Comparison of ENCODE assay signal across 9 cellular contexts in the genomic region with DNA sequence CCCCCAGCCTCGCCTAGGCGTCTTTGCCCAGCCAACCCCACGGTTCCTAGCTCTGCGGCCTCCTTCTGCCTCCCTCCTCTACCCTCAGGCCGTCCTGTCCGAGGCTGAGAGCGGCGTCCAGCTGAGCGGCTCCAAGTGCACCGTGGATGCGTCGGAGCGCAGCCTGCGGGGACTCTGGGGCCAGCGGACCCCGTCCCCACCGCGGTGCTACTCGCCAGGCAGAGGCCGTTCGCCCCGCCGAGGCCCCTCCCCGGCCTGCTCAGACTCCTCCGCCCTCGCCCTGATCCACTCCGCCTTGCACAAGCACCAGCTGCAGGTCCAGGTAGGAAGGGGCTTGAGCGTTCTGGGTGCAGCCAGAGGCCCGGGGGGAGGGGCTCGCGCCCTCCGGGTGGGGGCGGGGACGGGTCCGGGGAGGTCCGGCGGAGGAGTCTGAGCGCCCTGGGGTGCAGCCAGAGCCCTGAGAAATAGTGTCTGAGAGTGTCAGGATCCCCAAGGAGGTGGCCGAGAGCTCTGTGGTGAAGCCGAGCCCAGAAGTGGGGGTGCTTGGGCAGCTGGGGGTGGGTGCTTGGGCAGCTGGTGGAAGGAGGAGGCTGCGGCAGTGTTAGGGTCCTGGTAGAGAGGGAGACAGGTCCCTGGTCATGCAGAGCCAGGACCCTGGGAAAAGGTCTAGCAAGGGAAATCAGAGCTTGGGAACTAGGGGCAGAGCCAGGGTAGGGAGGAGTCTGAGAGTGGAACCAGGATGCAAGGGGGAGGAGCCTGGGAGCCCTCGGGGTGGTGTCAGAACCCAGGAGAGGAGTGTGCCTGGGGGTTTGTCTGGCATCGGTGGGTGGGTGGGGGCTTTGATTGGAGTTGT. TPM values are rescaled to one million over a fixed set of nuclear protein-coding genes. Genes with fewer than 3 reads are reported as not detected.
DNase-seq lines count a peak whose midpoint lies in the region; ATAC-seq, FAIRE-seq and TF ChIP-seq lines count a peak whose summit lies in the region.
"Had no signal": no experiment of that assay in that cellular context is flagged by ENCODE, and none has a peak within 500 bp of the region (broad histone marks: within the 10 kb centered on the region; RNA-seq: fewer than 3 reads in every experiment).

No MANE protein-coding gene starts in this region.

- H3K4me1 Mint-ChIP-seq in stimulated activated naive B cell treated with anti-CD40 and anti-IgM and Interleukin-4, amounts not matched to agents 10 μg/mL and 1 μg/mL and 100 μg/mL, for 72 hours, result peaks cover 12 to 34% of the 10 kb centered on the region in 2 donors

- H2AFZ ChIP-seq in SK-N-SH (ENCODE audit: low read depth), result no peak overlapping the region

- H3K27me3 ChIP-seq in SK-N-SH (ENCODE audit: insufficient read depth), result no peaks in the 10 kb centered on the region
- no peaks in the 10 kb centered on the region for H3K27me3 ChIP-seq in brain microvascular endothelial cell (replicated peaks)

- H3K9me3 Mint-ChIP-seq in stimulated activated naive B cell treated with anti-CD40 and anti-IgM and Interleukin-4, amounts not matched to agents 10 μg/mL and 1 μg/mL and 100 μg/mL, for 72 hours, result no peaks in the 10 kb centered on the region
- H3K9me3 Mint-ChIP-seq: CD4-positive, CD25-positive, alpha-beta regulatory T cell had no signal

- FAIRE-seq in urothelium cell line (lab: Jason Lieb, UNC), result no peak

- peak; percentile 56 for DNase-seq in SK-N-SH
- no peak for DNase-seq in brain microvascular endothelial cell
- peak; percentile 78 for DNase-seq in islet precursor cell
- no peak for DNase-seq in stimulated activated naive B cell treated with anti-CD40 and anti-IgM and Interleukin-4, amounts not matched to agents 10 μg/mL and 1 μg/mL and 100 μg/mL, for 72 hours
- DNase-seq in HPDE6-E6E7 (ENCODE audit: extremely low spot score), result no peak
- no peak for DNase-seq in NCI-H748 (lab: John Stamatoyannopoulos, UW; ENCODE audit: unreplicated experiment)
- DNase-seq in urothelium cell line (ENCODE audit: low spot score), result no peak
- DNase-seq: CD4-positive, CD25-positive, alpha-beta regulatory T cell had no signal

- in situ Hi-C loops in brain microvascular endothelial cell (cut with HindIII; ENCODE audit: low pct_ligation_motif_present, low sequenced_read_pairs), result no loop called here

- no peak overlapping the region for H3K9ac ChIP-seq in SK-N-SH

- H3K4me1 ChIP-seq in SK-N-SH (ENCODE audit: control insufficient read depth in 1 of 2, insufficient read depth in 2 of 2, low read depth in 1 of 2, low read length in 1 of 2), result peaks cover 0 to 6% of the 10 kb centered on the region in 2 experiments; a peak in 2 of 4 replicates

- ATAC-seq in SK-N-SH treated with all-trans-retinoic acid at 6 μM for 48 hours, result no peak
- ATAC-seq in stimulated activated naive B cell treated with anti-CD40 and anti-IgM and Interleukin-4, amounts not matched to agents 10 μg/mL and 1 μg/mL and 100 μg/mL, for 72 hours (replicated peaks), result no peak

- H3K36me3 ChIP-seq in SK-N-SH (replicated peaks in 1 of 2; ENCODE audit: control insufficient read depth in 1 of 2, insufficient read depth in 2 of 2, low read length in 1 of 2), result no peaks in the 10 kb centered on the region
- no peaks in the 10 kb centered on the region for H3K36me3 ChIP-seq in brain microvascular endothelial cell (replicated peaks)

- peaks cover 32 to 45% of the 10 kb centered on the region in 2 donors for H3K27me3 Mint-ChIP-seq in stimulated activated naive B cell treated with anti-CD40 and anti-IgM and Interleukin-4, amounts not matched to agents 10 μg/mL and 1 μg/mL and 100 μg/mL, for 72 hours

- H3K27ac ChIP-seq in SK-N-SH (ENCODE audit: low read depth in 2 of 2, low read length in 1 of 2) (no peak overlapping the region), brain microvascular endothelial cell (no peak overlapping the region)

- H4K20me1 ChIP-seq in SK-N-SH (ENCODE audit: insufficient read depth), result no peaks in the 10 kb centered on the region

- H3K4me2 ChIP-seq in SK-N-SH, result no peak overlapping the region

- CTCF ChIA-PET in SK-N-SH (lab: Yijun Ruan, JAX), result interaction anchor here (1.7 kb wide), 1 partner anchor 68 kb away, joined by 4 read pairs; no protein-coding TSS in a partner anchor

- TF ChIP-seq CTCF in SK-N-SH (IDR thresholded peaks at IDR 0.05), result no peak
- TF ChIP-seq CTCF in brain microvascular endothelial cell (IDR thresholded peaks at IDR 0.05; ENCODE audit: low read depth, low read length, missing control alignments), result no peak

- 46% methylated on average over 14 of the region's 43 CpGs for WGBS in SK-N-SH (ENCODE audit: low lambda C conversion rate)

- no peaks in the 10 kb centered on the region for H3F3A ChIP-seq in SK-N-SH (replicated peaks; ENCODE audit: insufficient read depth)

- no peak for TF ChIP-seq RAD21 in SK-N-SH (IDR thresholded peaks at IDR 0.05; ENCODE audit: low read length)

- no peak overlapping the region for H3K27ac Mint-ChIP-seq in stimulated activated naive B cell treated with anti-CD40 and anti-IgM and Interleukin-4, amounts not matched to agents 10 μg/mL and 1 μg/mL and 100 μg/mL, for 72 hours

- TF ChIP-seq EP300 in SK-N-SH (IDR thresholded peaks at IDR 0.05; ENCODE audit: borderline replicate concordance in 1 of 2, low read depth in 1 of 2, low read length in 1 of 2), result no peak

- peak overlapping the region; percentile 39 to 50 for H3K4me3 Mint-ChIP-seq in stimulated activated naive B cell treated with anti-CD40 and anti-IgM and Interleukin-4, amounts not matched to agents 10 μg/mL and 1 μg/mL and 100 μg/mL, for 72 hours

- peaks cover 0 to 2% of the 10 kb centered on the region in 2 donors for H3K36me3 Mint-ChIP-seq in stimulated activated naive B cell treated with anti-CD40 and anti-IgM and Interleukin-4, amounts not matched to agents 10 μg/mL and 1 μg/mL and 100 μg/mL, for 72 hours
- H3K36me3 Mint-ChIP-seq: CD4-positive, CD25-positive, alpha-beta regulatory T cell had no signal

- POLR2A ChIA-PET in SK-N-SH (lab: Yijun Ruan, JAX), result no interaction called here

- no peak overlapping the region; a peak in 1 of 4 replicates for H3K4me3 ChIP-seq in SK-N-SH (ENCODE audit: low read depth in 2 of 2, low read length in 1 of 2)
- H3K4me3 ChIP-seq in brain microvascular endothelial cell (ENCODE audit: low read depth, low read length), result peak overlapping the region; percentile 37

- peaks cover 12% of the 10 kb centered on the region for H3K79me2 ChIP-seq in SK-N-SH (ENCODE audit: insufficient read depth)

- H3K9me2 ChIP-seq in SK-N-SH, result no peaks in the 10 kb centered on the region

- H3K9me3 ChIP-seq in SK-N-SH, result no peaks in the 10 kb centered on the region

TF ChIP-seq in SK-N-SH, 30 proteins besides CTCF, POLR2A, EP300 and RAD21 (continues in another document):
- no peak for TF ChIP-seq EZH2phosphoT487 (IDR thresholded peaks at IDR 0.05; ENCODE audit: borderline replicate concordance, low read depth)
- no peak for TF ChIP-seq RCOR1 (IDR thresholded peaks at IDR 0.05; ENCODE audit: low read length)
- no peak for TF ChIP-seq TAF1 (IDR thresholded peaks at IDR 0.05; ENCODE audit: borderline replicate concordance, low read depth, low read length)
- TF ChIP-seq NFIC (IDR thresholded peaks at IDR 0.05; ENCODE audit: borderline replicate concordance), result no peak
- no peak for TF ChIP-seq TEAD4 (IDR thresholded peaks at IDR 0.05; ENCODE audit: borderline replicate concordance, insufficient read depth)
- no peak for TF ChIP-seq MXI1 (IDR thresholded peaks at IDR 0.05; ENCODE audit: low read depth, low read length)
- TF ChIP-seq, protein P1, sequence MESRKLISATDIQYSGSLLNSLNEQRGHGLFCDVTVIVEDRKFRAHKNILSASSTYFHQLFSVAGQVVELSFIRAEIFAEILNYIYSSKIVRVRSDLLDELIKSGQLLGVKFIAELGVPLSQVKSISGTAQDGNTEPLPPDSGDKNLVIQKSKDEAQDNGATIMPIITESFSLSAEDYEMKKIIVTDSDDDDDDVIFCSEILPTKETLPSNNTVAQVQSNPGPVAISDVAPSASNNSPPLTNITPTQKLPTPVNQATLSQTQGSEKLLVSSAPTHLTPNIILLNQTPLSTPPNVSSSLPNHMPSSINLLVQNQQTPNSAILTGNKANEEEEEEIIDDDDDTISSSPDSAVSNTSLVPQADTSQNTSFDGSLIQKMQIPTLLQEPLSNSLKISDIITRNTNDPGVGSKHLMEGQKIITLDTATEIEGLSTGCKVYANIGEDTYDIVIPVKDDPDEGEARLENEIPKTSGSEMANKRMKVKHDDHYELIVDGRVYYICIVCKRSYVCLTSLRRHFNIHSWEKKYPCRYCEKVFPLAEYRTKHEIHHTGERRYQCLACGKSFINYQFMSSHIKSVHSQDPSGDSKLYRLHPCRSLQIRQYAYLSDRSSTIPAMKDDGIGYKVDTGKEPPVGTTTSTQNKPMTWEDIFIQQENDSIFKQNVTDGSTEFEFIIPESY (IDR thresholded peaks at IDR 0.05; ENCODE audit: borderline replicate concordance, low read depth), result no peak

TF ChIP-seq in SK-N-SH treated with all-trans-retinoic acid at 6 μM for 48 hours, 23 proteins besides CTCF, POLR2A, EP300 and RAD21 (continues in another document):
- no peak for TF ChIP-seq TCF4 (CRISPR knock-in tag; IDR thresholded peaks at IDR 0.05; ENCODE audit: borderline replicate concordance)
- TF ChIP-seq ZNF70 (CRISPR knock-in tag; IDR thresholded peaks at IDR 0.05), result no peak
- no peak for TF ChIP-seq ZC3H10 (CRISPR knock-in tag; IDR thresholded peaks at IDR 0.05)
- TF ChIP-seq, protein P2, sequence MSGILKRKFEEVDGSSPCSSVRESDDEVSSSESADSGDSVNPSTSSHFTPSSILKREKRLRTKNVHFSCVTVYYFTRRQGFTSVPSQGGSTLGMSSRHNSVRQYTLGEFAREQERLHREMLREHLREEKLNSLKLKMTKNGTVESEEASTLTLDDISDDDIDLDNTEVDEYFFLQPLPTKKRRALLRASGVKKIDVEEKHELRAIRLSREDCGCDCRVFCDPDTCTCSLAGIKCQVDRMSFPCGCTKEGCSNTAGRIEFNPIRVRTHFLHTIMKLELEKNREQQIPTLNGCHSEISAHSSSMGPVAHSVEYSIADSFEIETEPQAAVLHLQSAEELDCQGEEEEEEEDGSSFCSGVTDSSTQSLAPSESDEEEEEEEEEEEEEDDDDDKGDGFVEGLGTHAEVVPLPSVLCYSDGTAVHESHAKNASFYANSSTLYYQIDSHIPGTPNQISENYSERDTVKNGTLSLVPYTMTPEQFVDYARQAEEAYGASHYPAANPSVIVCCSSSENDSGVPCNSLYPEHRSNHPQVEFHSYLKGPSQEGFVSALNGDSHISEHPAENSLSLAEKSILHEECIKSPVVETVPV (CRISPR knock-in tag; IDR thresholded peaks at IDR 0.05), result no peak
- no peak for TF ChIP-seq ZFP3 (CRISPR knock-in tag; IDR thresholded peaks at IDR 0.05)
- TF ChIP-seq ARNTL (CRISPR knock-in tag; IDR thresholded peaks at IDR 0.05; ENCODE audit: borderline replicate concordance, low read depth), result no peak
- TF ChIP-seq TOX (CRISPR knock-in tag; IDR thresholded peaks at IDR 0.05; ENCODE audit: borderline replicate concordance), result no peak
- TF ChIP-seq ISL1 (CRISPR knock-in tag; IDR thresholded peaks at IDR 0.05), result no peak
- no peak for TF ChIP-seq ZNF565 (CRISPR knock-in tag; conservative IDR thresholded peaks at IDR 0.05; ENCODE audit: low read depth)

RNA-seq across cellular contexts. Expression of a gene that starts 3.2 kb away (rescaled TPM):
- polyA plus RNA-seq in SK-N-SH (2012; rRNA removed), result 6.4 and 8.7 TPM in 2 replicates
- 5.4 and 6.7 TPM in 2 replicates for polyA plus RNA-seq in SK-N-SH (2012; cell fraction: cytosol; rRNA removed)
- polyA plus RNA-seq in SK-N-SH (2012; cell fraction: nucleus; rRNA removed), result 13.0 and 19.0 TPM in 2 replicates

Comparison
In these comparisons a context has a peak if more than half of its experiments do, and no peak if none do; other contexts are left out.
1. DNase-seq: peak in SK-N-SH (single experiment) and islet precursor cell (single experiment); none in brain microvascular endothelial cell (single experiment), stimulated activated naive B cell treated with anti-CD40 and anti-IgM and Interleukin-4, amounts not matched to agents 10 μg/mL and 1 μg/mL and 100 μg/mL, for 72 hours (single experiment), HPDE6-E6E7 (single experiment), NCI-H748 (single experiment) and urothelium cell line (single experiment).